In the genomic region with DNA sequence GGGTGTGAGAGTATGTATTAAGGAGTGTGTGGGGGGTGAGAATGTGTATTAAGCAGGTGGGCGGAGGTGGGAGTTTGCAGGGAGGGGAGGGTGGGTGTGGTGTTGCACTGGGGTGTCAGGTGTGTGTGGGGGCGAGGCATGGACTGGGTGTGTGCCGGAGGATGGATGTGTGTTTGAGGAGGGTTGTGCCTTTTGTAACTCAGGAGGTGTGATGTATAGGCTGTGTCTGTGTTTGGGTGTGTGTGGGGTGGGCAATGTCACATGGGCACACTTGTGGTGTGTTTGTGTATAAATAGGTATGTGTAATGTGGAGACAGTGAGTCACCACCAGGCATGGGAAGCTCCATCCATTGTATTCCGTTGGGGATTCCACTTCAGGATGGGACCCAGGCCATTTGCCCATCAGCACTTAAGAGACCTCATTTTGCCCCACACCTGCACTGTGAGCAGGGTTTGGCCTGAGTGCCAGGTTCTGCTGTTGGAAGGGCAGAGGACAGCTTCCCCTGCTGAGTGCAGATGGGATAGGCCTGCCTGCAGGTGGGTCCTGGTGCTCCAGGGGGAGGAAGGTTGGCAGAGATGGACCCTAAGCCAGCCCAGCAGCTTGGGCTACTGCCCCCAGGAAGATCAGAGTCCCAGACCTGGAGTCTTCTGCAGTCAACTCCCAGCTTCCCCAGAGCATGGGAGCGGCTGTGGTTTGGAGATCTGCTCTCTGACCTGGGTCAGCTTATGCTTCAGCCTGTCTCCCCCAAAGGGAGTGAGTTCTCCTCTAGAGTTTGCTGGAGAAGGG, we compare ENCODE assay signal across 8 cellular contexts. TPM values are rescaled to one million over a fixed set of nuclear protein-coding genes. Genes with fewer than 3 reads are reported as not detected.
DNase-seq lines count a peak whose midpoint lies in the region; ATAC-seq, FAIRE-seq and TF ChIP-seq lines count a peak whose summit lies in the region.

No MANE protein-coding gene starts in this region.

- TF ChIP-seq CTCF in kidney (IDR thresholded peaks at IDR 0.05; ENCODE audit: borderline replicate concordance, extremely low read depth, insufficient read depth): no peak

- DNase-seq in AG08396 (ENCODE audit: low spot score) (peak; percentile 47), LHCN-M2 (ENCODE audit: low read depth) (peak; percentile 13), dermis microvascular lymphatic vessel endothelial cell (ENCODE audit: low read depth in 2 of 2) (peak; percentile 85 to 91), NCI-H2171 treated with DMSO at 0.1 percent for 48 hours (lab: John Stamatoyannopoulos, UW) (no peak), GM19240 (ENCODE audit: insufficient read length, low spot score) (no peak), kidney (no peak)

- H3K27me3 ChIP-seq in muscle layer of duodenum (ENCODE audit: low read depth, low read length): peaks cover 9% of the 10 kb centered on the region

- intact Hi-C loops in kidney (cut with DNase I): loop anchor here (10.0 kb wide), 1 partner anchor 293 kb away; no protein-coding TSS in a partner anchor

- H3K36me3 ChIP-seq in muscle layer of duodenum (ENCODE audit: control insufficient read depth in 1 of 2, insufficient read depth in 2 of 2, low read length in 2 of 2): peaks cover 0 to 3% of the 10 kb centered on the region in 2 donors
- no peaks in the 10 kb centered on the region for H3K36me3 ChIP-seq in kidney (ENCODE audit: control insufficient read depth in 1 of 2, insufficient read depth in 2 of 2, low read length in 2 of 2)

- H3K9ac ChIP-seq in kidney (ENCODE audit: low read length in 2 of 2): peak overlapping the region in 1 of 2 donors; percentile 19

- no peak for ATAC-seq in GM21515 (IDR thresholded peaks at IDR 0.05; ENCODE audit: unreplicated experiment)

- H3K9me3 ChIP-seq in muscle layer of duodenum (ENCODE audit: control insufficient read depth in 1 of 2, low read length in 2 of 2): no peaks in the 10 kb centered on the region
- no peaks in the 10 kb centered on the region for H3K9me3 ChIP-seq in kidney (ENCODE audit: control insufficient read depth in 1 of 2, low read length in 2 of 2)

- H3K4me1 ChIP-seq in muscle layer of duodenum (ENCODE audit: control insufficient read depth in 1 of 2, insufficient read depth in 2 of 2, low read length in 2 of 2) (peaks cover 4 to 21% of the 10 kb centered on the region in 2 donors), kidney (ENCODE audit: control insufficient read depth in 1 of 2, insufficient read depth in 1 of 2, low read depth in 1 of 2, low read length in 2 of 2) (peaks cover 12 to 33% of the 10 kb centered on the region in 2 donors)

- H3K27ac ChIP-seq in muscle layer of duodenum (ENCODE audit: low read length) (no peak overlapping the region), kidney (ENCODE audit: low read depth in 2 of 2, low read length in 2 of 2) (no peak overlapping the region)

- no peak for FAIRE-seq in kidney (lab: Jason Lieb, UNC)

- H3K4me3 ChIP-seq in muscle layer of duodenum (ENCODE audit: low read depth in 1 of 2, low read length in 2 of 2) (peak overlapping the region; percentile 11 to 78), kidney (ENCODE audit: low read length in 2 of 2) (peak overlapping the region in 1 of 2 donors; percentile 59)

RNA-seq across cellular contexts. Expression of a gene that starts 5.9 kb away (rescaled TPM):
- 0.13 and 0.34 TPM in 2 replicates for total RNA-seq in LHCN-M2 (2014; rRNA removed)
- 0.53 TPM for polyA plus RNA-seq in LHCN-M2 (2012)
- 14.8 and 18.1 TPM in 2 replicates for total RNA-seq in dermis microvascular lymphatic vessel endothelial cell
- total RNA-seq in kidney: 22.6 TPM
- 5.5 TPM for polyA plus RNA-seq in kidney (ENCODE audit: insufficient read depth, low read depth, low replicate concordance)

Comparison
In these comparisons a context has a peak if more than half of its experiments do, and no peak if none do; other contexts are left out.
1. DNase-seq: peak in AG08396 (single experiment), LHCN-M2 (single experiment) and dermis microvascular lymphatic vessel endothelial cell (2 of 2); none in NCI-H2171 treated with DMSO at 0.1 percent for 48 hours (single experiment), GM19240 (single experiment) and kidney (single experiment).
2. RNA of a gene that starts 5.9 kb away (total RNA-seq): 22.6 TPM in kidney (single experiment) and 14.8 to 18.1 TPM in dermis microvascular lymphatic vessel endothelial cell; 0.13 to 0.34 TPM in LHCN-M2; every median in the first group is over 10 times any median in the second.